ENCODE assay signal across 8 cellular contexts in genomic region chr2:148020036-148020357, GRCh38. TPM values are rescaled to one million over a fixed set of nuclear protein-coding genes. Genes with fewer than 3 reads are reported as not detected.
DNase-seq lines count a peak whose midpoint lies in the region; ATAC-seq and TF ChIP-seq lines count a peak whose summit lies in the region.

No MANE protein-coding gene starts in this region.

- peak overlapping the region; percentile 92 to 100 (median 99) for H3K4me3 Mint-ChIP-seq in CD4-positive, alpha-beta memory T cell
- peak overlapping the region; percentile 100 for H3K4me3 Mint-ChIP-seq in activated B cell treated with CpG ODN at 0.5 μM for 24 hours

- H3K27ac ChIP-seq in CD4-positive, alpha-beta memory T cell (ENCODE audit: low read depth, low read length) = peak overlapping the region; percentile 89
- H3K27ac ChIP-seq in left ventricle myocardium inferior (replicated peaks) (peak overlapping the region; percentile 95), skin epidermis (peak overlapping the region in 20 of 21 experiments; percentile 4 to 96 (median 83))

- no peaks in the 10 kb centered on the region for H3K36me3 ChIP-seq in CD4-positive, alpha-beta memory T cell (ENCODE audit: insufficient read depth, low read length)
- no peaks in the 10 kb centered on the region for H3K36me3 ChIP-seq in left ventricle myocardium inferior

- no peaks in the 10 kb centered on the region for H3K27me3 Mint-ChIP-seq in CD4-positive, alpha-beta memory T cell
- no peaks in the 10 kb centered on the region for H3K27me3 Mint-ChIP-seq in activated B cell treated with CpG ODN at 0.5 μM for 24 hours

- no peaks in the 10 kb centered on the region for H3K27me3 ChIP-seq in CD4-positive, alpha-beta memory T cell (ENCODE audit: insufficient read depth, low read length)
- H3K27me3 ChIP-seq in left ventricle myocardium inferior (ENCODE audit: low read depth) = no peaks in the 10 kb centered on the region

- H3K4me3 ChIP-seq in CD4-positive, alpha-beta memory T cell (ENCODE audit: low read length in 2 of 2) = peak overlapping the region; percentile 78 to 93
- H3K4me3 ChIP-seq in left ventricle myocardium inferior (peak overlapping the region; percentile 85), skin epidermis (peak overlapping the region; percentile 58 to 89 (median 79))

- no peak for TF ChIP-seq CTCF in activated B cell treated with CpG ODN at 0.5 μM for 24 hours (IDR thresholded peaks at IDR 0.05)
- no peak for TF ChIP-seq CTCF in left ventricle myocardium inferior (IDR thresholded peaks at IDR 0.05; ENCODE audit: borderline replicate concordance)

- DNase-seq in CD4-positive, alpha-beta memory T cell = no peak
- DNase-seq in activated B cell treated with CpG ODN at 0.5 μM for 24 hours (no peak), left ventricle myocardium inferior (no peak)
- DNase-seq in stimulated activated CD8-positive, alpha-beta memory T cell treated with anti-CD3 and anti-CD28 coated beads, Interleukin-4, amount 100 ng/mL, for 48 hours = no peak

- ATAC-seq in HG02678 (IDR thresholded peaks at IDR 0.05; ENCODE audit: unreplicated experiment) (peak; percentile 21), activated B cell treated with CpG ODN at 0.5 μM for 24 hours (ENCODE audit: low read depth) (no peak), HG02970 (IDR thresholded peaks at IDR 0.05; ENCODE audit: low FRiP score, unreplicated experiment) (no peak), HG03432 (IDR thresholded peaks at IDR 0.05; ENCODE audit: unreplicated experiment) (no peak)

- CTCF ChIA-PET in CD4-positive, alpha-beta memory T cell (lab: Charles Lee; ENCODE audit: partially characterized antibody) = interaction anchor here (1.5 to 3.6 kb wide), 4 partner anchors 9 to 624 kb away, joined by 3 to 15 read pairs (median 8); partner anchors contain the start of gene EPC2
- CTCF ChIA-PET in activated B cell treated with CpG ODN at 0.5 μM for 24 hours (lab: Charles Lee) = interaction anchor here (1.1 kb wide), 1 partner anchor 625 kb away, joined by 3 read pairs; no protein-coding TSS in a partner anchor

- intact Hi-C loops in CD4-positive, alpha-beta memory T cell (cut with micrococcal nuclease) = loop anchor here (1.0 to 5.0 kb wide), 6 partner anchors 175 to 1567 kb away; partner anchors contain the start of genes ACVR2A, KIF5C and MMADHC
- intact Hi-C loops in activated B cell treated with CpG ODN at 0.5 μM for 24 hours (cut with micrococcal nuclease) (loop anchor here (1.0 to 2.0 kb wide), 6 partner anchors 29 to 1567 kb away; partner anchors contain the start of genes KIF5C and MMADHC), left ventricle myocardium inferior (cut with micrococcal nuclease) (no loop called here)

- peaks cover 44 to 84% (median 63%) of the 10 kb centered on the region in 4 donors for H3K4me1 Mint-ChIP-seq in CD4-positive, alpha-beta memory T cell
- peaks cover 71% of the 10 kb centered on the region for H3K4me1 Mint-ChIP-seq in activated B cell treated with CpG ODN at 0.5 μM for 24 hours

- no peaks in the 10 kb centered on the region for H3K9me3 Mint-ChIP-seq in CD4-positive, alpha-beta memory T cell
- H3K9me3 Mint-ChIP-seq in activated B cell treated with CpG ODN at 0.5 μM for 24 hours = no peaks in the 10 kb centered on the region

- no peaks in the 10 kb centered on the region for H3K9me3 ChIP-seq in CD4-positive, alpha-beta memory T cell (ENCODE audit: control insufficient read depth in 1 of 2, low read length in 2 of 2)
- no peaks in the 10 kb centered on the region for H3K9me3 ChIP-seq in left ventricle myocardium inferior (replicated peaks)

- H3K36me3 Mint-ChIP-seq in CD4-positive, alpha-beta memory T cell = peaks cover 4 to 19% of the 10 kb centered on the region in 2 donors
- H3K36me3 Mint-ChIP-seq in activated B cell treated with CpG ODN at 0.5 μM for 24 hours (ENCODE audit: low read depth) = peaks cover 30% of the 10 kb centered on the region

- H3K4me1 ChIP-seq in CD4-positive, alpha-beta memory T cell (ENCODE audit: insufficient read depth, low read length) = peaks cover 57% of the 10 kb centered on the region
- H3K4me1 ChIP-seq in left ventricle myocardium inferior = peaks cover 64% of the 10 kb centered on the region

- POLR2A ChIA-PET in CD4-positive, alpha-beta memory T cell (lab: Charles Lee; ENCODE audit: partially characterized antibody) = interaction anchor here (0.6 to 3.0 kb wide), 7 partner anchors 32 to 856 kb away, joined by 3 to 27 read pairs (median 12); partner anchors contain the start of genes EPC2 and KIF5C
- POLR2A ChIA-PET in activated B cell treated with CpG ODN at 0.5 μM for 24 hours (lab: Charles Lee) = interaction anchor here (0.6 to 1.7 kb wide), 6 partner anchors 30 to 685 kb away, joined by 3 to 13 read pairs (median 4); partner anchors contain the start of gene EPC2

- peak overlapping the region; percentile 85 to 98 (median 97) for H3K27ac Mint-ChIP-seq in CD4-positive, alpha-beta memory T cell
- H3K27ac Mint-ChIP-seq in activated B cell treated with CpG ODN at 0.5 μM for 24 hours = peak overlapping the region; percentile 95

RNA-seq across cellular contexts. Expression of gene ORC4, which starts 0.5 kb away (rescaled TPM):
- total RNA-seq in CD4-positive, alpha-beta memory T cell = 10 to 100 TPM; 59.4 to 60.1 TPM
- polyA plus RNA-seq in CD4-positive, alpha-beta memory T cell = 10 to 100 TPM; 42.9 to 52.7 TPM
- total RNA-seq in activated B cell treated with CpG ODN at 0.5 μM for 24 hours (28.2 and 30.7 TPM in 2 replicates), left ventricle myocardium inferior (45.8 TPM)

RNA-seq across cellular contexts. Expression of gene MBD5, which starts 0.9 kb away (rescaled TPM):
- 10 to 100 TPM; 52.5 to 64.5 TPM for total RNA-seq in CD4-positive, alpha-beta memory T cell
- 10 to 100 TPM in 1 of 2 donors, 1 to 10 TPM in 1; 3.1 to 15.4 TPM for polyA plus RNA-seq in CD4-positive, alpha-beta memory T cell
- total RNA-seq in activated B cell treated with CpG ODN at 0.5 μM for 24 hours = 48.5 and 55.7 TPM in 2 replicates
- 21.9 TPM for total RNA-seq in left ventricle myocardium inferior
